Comparison of ENCODE assay signal across 14 cellular contexts in genomic region chr6:144162977-144163376, GRCh38. TPM values are rescaled to one million over a fixed set of nuclear protein-coding genes. Genes with fewer than 3 reads are reported as not detected.
DNase-seq lines count a peak whose midpoint lies in the region; ATAC-seq lines count a peak whose summit lies in the region.
"Had no signal": no experiment of that assay in that cellular context is flagged by ENCODE, and none has a peak within 500 bp of the region (broad histone marks: within the 10 kb centered on the region; RNA-seq: fewer than 3 reads in every experiment).

No MANE protein-coding gene starts in this region.

- DNase-seq in OCI-M1 (lab: John Stamatoyannopoulos, UW) (peak; percentile 73), NCI-H2227 treated with DMSO at 0.1 percent for 48 hours (lab: John Stamatoyannopoulos, UW) (no peak), G401 (ENCODE audit: low spot score) (no peak), C1 segment of cervical spinal cord (lab: John Stamatoyannopoulos, UW) (no peak)
- DNase-seq in stimulated activated CD4-positive, alpha-beta T cell treated with anti-CD3 and anti-CD28 coated beads, Interleukin-4, amount 100 ng/mL, for 1 hour = no peak
- DNase-seq: body of pancreas, EL, esophagus squamous epithelium, GM23248, NCI-H526 had no signal

- ATAC-seq in GM21381 (IDR thresholded peaks at IDR 0.05; ENCODE audit: unreplicated experiment) (peak; percentile 75), HG03095 (IDR thresholded peaks at IDR 0.05; ENCODE audit: unreplicated experiment) (peak; percentile 63)
- ATAC-seq: A549, body of pancreas had no signal

- H3K4me3 ChIP-seq in GM08714 (ENCODE audit: low read length) = peak overlapping the region; percentile 48; the same call in 1 of the 2 replicates
- H3K4me3 ChIP-seq: A549, body of pancreas, esophagus squamous epithelium, GM23248 had no signal

- in situ Hi-C loops in G401 (cut with HindIII; ENCODE audit: low sequenced_read_pairs) = no loop called here

RNA-seq across cellular contexts. Expression of gene STX11, which starts 12.7 kb away (rescaled TPM):
- total RNA-seq in G401 (2014; rRNA removed; shearing (Covaris generic)) = 0.07 TPM in 1 of 2 replicates, not detected in the other
